1 cellular context compared by ENCODE assay signal in genomic region chr10:107653832-107654287, GRCh38.
TF ChIP-seq lines count a peak whose summit lies in the region.

No MANE protein-coding gene starts in this region.

TF ChIP-seq in GM12878, 131 proteins besides CTCF, POLR2A, EP300 and RAD21 (continued from another document):
- no peak for TF ChIP-seq USF1 (IDR thresholded peaks at IDR 0.05; ENCODE audit: borderline replicate concordance, extremely low read length, insufficient read depth, low read depth, low read length)
- no peak for TF ChIP-seq E4F1 (IDR thresholded peaks at IDR 0.05; ENCODE audit: borderline replicate concordance, partially characterized antibody)
- TF ChIP-seq HDGF (IDR thresholded peaks at IDR 0.05): no peak
- TF ChIP-seq TCF7 (IDR thresholded peaks at IDR 0.05; ENCODE audit: borderline replicate concordance): peak; percentile 25; the same call in 1 of the 2 replicates
- TF ChIP-seq ATF7 (IDR thresholded peaks at IDR 0.05; ENCODE audit: low read depth): peak; percentile 20; the same call in 1 of the 2 replicates
TF ChIP-seq in GM12878: peak in this region for 11.
